ENCODE assay signal across 9 cellular contexts in genomic region chr7:152435384-152436278, GRCh38. TPM values are rescaled to one million over a fixed set of nuclear protein-coding genes. Genes with fewer than 3 reads are reported as not detected.
DNase-seq lines count a peak whose midpoint lies in the region; ATAC-seq, FAIRE-seq and TF ChIP-seq lines count a peak whose summit lies in the region.
"Had no signal": no experiment of that assay in that cellular context is flagged by ENCODE, and none has a peak within 500 bp of the region (broad histone marks: within the 10 kb centered on the region; RNA-seq: fewer than 3 reads in every experiment).

Gene KMT2C (minus strand): TSS chr7:152436003. CDS start chr7:152435786, 217 bp downstream.

- TF ChIP-seq CTCF in CD14-positive monocyte (IDR thresholded peaks at IDR 0.05): no peak
- TF ChIP-seq CTCF in Loucy (conservative IDR thresholded peaks at IDR 0.05; ENCODE audit: low read length): no peak
- no peak for TF ChIP-seq CTCF in colonic mucosa (IDR thresholded peaks at IDR 0.05)
- no peak for TF ChIP-seq CTCF in HepG2 (CRISPR knock-in tag; IDR thresholded peaks at IDR 0.05)

- H3K9me3 ChIP-seq in Loucy (ENCODE audit: insufficient read depth, low read depth, low read length) (no peaks in the 10 kb centered on the region), colonic mucosa (no peaks in the 10 kb centered on the region), HepG2 (ENCODE audit: low read length) (no peaks in the 10 kb centered on the region)

- H3K9me3 Mint-ChIP-seq in CD14-positive monocyte: peaks cover 0 to 2% (median 0%) of the 10 kb centered on the region in 7 donors
- H3K9me3 Mint-ChIP-seq in activated CD4-positive, alpha-beta T cell treated with anti-CD3 and anti-CD28 coated beads for 36 hours (ENCODE audit: low read depth): no peaks in the 10 kb centered on the region

- no TSS peak for BruUV-seq in HepG2 (replicated peaks; lab: Mats Ljungman, UMichigan)

- H3K4me3 Mint-ChIP-seq in CD14-positive monocyte: peak within 1 kb of the TSS; percentile 92 to 94
- peak within 1 kb of the TSS; percentile 87 for H3K4me3 Mint-ChIP-seq in activated CD4-positive, alpha-beta T cell treated with anti-CD3 and anti-CD28 coated beads for 36 hours

- no peaks in the 10 kb centered on the region for H3K27me3 ChIP-seq in Loucy (ENCODE audit: insufficient read depth, low read length, poor library complexity, severe bottlenecking)
- H3K27me3 ChIP-seq in colonic mucosa: no peaks in the 10 kb centered on the region
- H3K27me3 ChIP-seq in HepG2 (ENCODE audit: control insufficient read depth in 1 of 2, insufficient read depth in 2 of 2, low read length in 2 of 2): no peaks in the 10 kb centered on the region

- WGBS in HepG2 (ENCODE audit: low lambda C conversion rate): 3% methylated on average over 7 of the region's 136 CpGs

- peak within 1 kb of the TSS; percentile 87 for H3K9ac ChIP-seq in Loucy (ENCODE audit: low read depth, low read length, poor library complexity, severe bottlenecking)
- peak within 1 kb of the TSS; percentile 81 to 88 for H3K9ac ChIP-seq in colonic mucosa (ENCODE audit: low read depth in 2 of 2, low read length in 2 of 2)
- peak within 1 kb of the TSS; percentile 80 for H3K9ac ChIP-seq in HepG2 (ENCODE audit: insufficient read depth, low read depth, low read length)

- H3K36me3 ChIP-seq in Loucy (ENCODE audit: insufficient read depth, low read length) (no peaks in the 10 kb centered on the region), colonic mucosa (no peaks in the 10 kb centered on the region), HepG2 (replicated peaks in 1 of 2; ENCODE audit: control insufficient read depth in 1 of 2, insufficient read depth in 2 of 2, low read length in 2 of 2) (no peaks in the 10 kb centered on the region)

- no peaks in the 10 kb centered on the region; the same call in 1 of the 2 replicates for H3F3A ChIP-seq in Loucy (ENCODE audit: low read depth)

- intact Hi-C loops in CD14-positive monocyte (cut with micrococcal nuclease): no loop called here
- intact Hi-C loops in activated CD4-positive, alpha-beta T cell treated with anti-CD3 and anti-CD28 coated beads for 36 hours (cut with DNase I, micrococcal nuclease): loop anchor here (1.0 to 10.0 kb wide), 9 partner anchors 28 to 1091 kb away; partner anchors contain the start of genes XRCC2 (in 2 of the 2), GALNT11 (in 1 of the 2), NUB1 (in 1 of the 2) and PRKAG2 (in 1 of the 2)
- intact Hi-C loops in colonic mucosa (cut with DNase I): no loop called here
- intact Hi-C loops in HepG2 (cut with micrococcal nuclease; ENCODE audit: unreplicated experiment): loop anchor here (2.0 to 5.0 kb wide), 2 partner anchors 27 to 98 kb away; no protein-coding TSS in a partner anchor

- peak; percentile 3 for ATAC-seq in GM21390 (IDR thresholded peaks at IDR 0.05; ENCODE audit: unreplicated experiment)
- peak; percentile 18 for ATAC-seq in activated CD4-positive, alpha-beta T cell treated with anti-CD3 and anti-CD28 coated beads for 36 hours
- peak; percentile 27 for ATAC-seq in HepG2
- no peak for ATAC-seq in HG02798 (IDR thresholded peaks at IDR 0.05; ENCODE audit: poor library complexity, unreplicated experiment)

- TF ChIP-seq EP300 in HepG2 (IDR thresholded peaks at IDR 0.05; ENCODE audit: low read depth in 2 of 2, low read length in 2 of 2) (no peak), HepG2 (CRISPR knock-in tag; IDR thresholded peaks at IDR 0.05; ENCODE audit: borderline replicate concordance) (no peak)

- H3K4me3 ChIP-seq in Loucy (ENCODE audit: low read length, poor library complexity, severe bottlenecking) (peak within 1 kb of the TSS; percentile 89), colonic mucosa (peak within 1 kb of the TSS; percentile 79), HepG2 (replicated peaks in 1 of 3; ENCODE audit: insufficient read depth in 1 of 3, low read depth in 2 of 3, low read length in 3 of 3) (peak within 1 kb of the TSS; percentile 74 to 83 (median 76))

- TF ChIP-seq RAD21 in HepG2 (CRISPR knock-in tag; IDR thresholded peaks at IDR 0.05): no peak

- FAIRE-seq in HepG2 (lab: Jason Lieb, UNC): no peak
- FAIRE-seq: TTC549 had no signal

- H3K36me3 Mint-ChIP-seq in CD14-positive monocyte: peaks cover 0 to 7% of the 10 kb centered on the region in 2 donors
- peaks cover 4% of the 10 kb centered on the region for H3K36me3 Mint-ChIP-seq in activated CD4-positive, alpha-beta T cell treated with anti-CD3 and anti-CD28 coated beads for 36 hours (ENCODE audit: low read depth)

- H2AFZ ChIP-seq in Loucy (ENCODE audit: low read length) (peak within 1 kb of the TSS; percentile 77), HepG2 (ENCODE audit: low read length) (peak within 1 kb of the TSS; percentile 42)

- H3K9me2 ChIP-seq in Loucy (replicated peaks; ENCODE audit: low read depth, low read length): no peaks in the 10 kb centered on the region

- DNase-seq in CD14-positive monocyte (ENCODE audit: low spot score) (peak; percentile 53), colonic mucosa (peak; percentile 68), HepG2 (ENCODE audit: low spot score) (no peak)
- DNase-seq in activated CD4-positive, alpha-beta T cell treated with anti-CD3 and anti-CD28 coated beads for 36 hours: peak; percentile 71
- peak; percentile 14 for DNase-seq in stimulated activated CD4-positive, alpha-beta T cell treated with anti-CD3 and anti-CD28 coated beads, Interleukin-2, amount 100 ng/mL, for 4 hours (ENCODE audit: low read depth)

- H3K27me3 Mint-ChIP-seq in CD14-positive monocyte (ENCODE audit: low read depth in 3 of 3): peaks cover 1 to 5% (median 4%) of the 10 kb centered on the region in 3 donors
- no peaks in the 10 kb centered on the region for H3K27me3 Mint-ChIP-seq in activated CD4-positive, alpha-beta T cell treated with anti-CD3 and anti-CD28 coated beads for 36 hours

- H3K4me2 ChIP-seq in Loucy (ENCODE audit: low read depth, low read length, poor library complexity, severe bottlenecking) (peak within 1 kb of the TSS; percentile 81), HepG2 (ENCODE audit: low read depth, low read length) (peak within 1 kb of the TSS; percentile 77)

- H3K27ac Mint-ChIP-seq in CD14-positive monocyte: peak within 1 kb of the TSS; percentile 82 to 94 (median 93)
- peak within 1 kb of the TSS; percentile 90 for H3K27ac Mint-ChIP-seq in activated CD4-positive, alpha-beta T cell treated with anti-CD3 and anti-CD28 coated beads for 36 hours

- H3K79me2 ChIP-seq in Loucy (ENCODE audit: insufficient read depth, low read length) (peaks cover 48% of the 10 kb centered on the region), HepG2 (ENCODE audit: insufficient read depth, low read length) (peaks cover 43% of the 10 kb centered on the region)

- POLR2A ChIA-PET in activated CD4-positive, alpha-beta T cell treated with anti-CD3 and anti-CD28 coated beads for 36 hours (lab: Charles Lee): interaction anchor here (1.6 kb wide), 1 partner anchor 29 kb away, joined by 6 read pairs; no protein-coding TSS in a partner anchor
- POLR2A ChIA-PET in HepG2 (lab: Yijun Ruan, JAX): interaction anchor here (0.9 kb wide), 1 partner anchor 29 kb away, joined by 4 read pairs; no protein-coding TSS in a partner anchor

- peak within 1 kb of the TSS; percentile 97 for H3K27ac ChIP-seq in colonic mucosa
- peak within 1 kb of the TSS; percentile 85 for H3K27ac ChIP-seq in HepG2 (ENCODE audit: extremely low read length, insufficient read depth, low read length)

- in situ Hi-C loops in HepG2 (cut with HindIII; ENCODE audit: extremely low pct_ligation_motif_present, low pct_unique_long_range_greater_than_20kb): no loop called here

- H3K4me1 ChIP-seq in Loucy (ENCODE audit: insufficient read depth, low read length, poor library complexity, severe bottlenecking) (peaks cover 22% of the 10 kb centered on the region), colonic mucosa (no peaks in the 10 kb centered on the region), HepG2 (ENCODE audit: insufficient read depth, low read length) (peaks cover 28% of the 10 kb centered on the region)

- H4K20me1 ChIP-seq in Loucy (ENCODE audit: insufficient read depth, low read length, poor library complexity, severe bottlenecking) (peaks cover 33% of the 10 kb centered on the region), HepG2 (ENCODE audit: insufficient read depth, low read length) (peaks cover 9% of the 10 kb centered on the region; the same call in 1 of the 2 replicates)

- TF ChIP-seq POLR2A in HepG2 (IDR thresholded peaks at IDR 0.05; ENCODE audit: insufficient read depth in 1 of 2, low read depth in 2 of 2, low read length in 2 of 2): peak in 1 of 2 experiments; percentile 63; a peak in 3 of 4 replicates

- H3K4me1 Mint-ChIP-seq in CD14-positive monocyte: peaks cover 29% of the 10 kb centered on the region
- H3K4me1 Mint-ChIP-seq in activated CD4-positive, alpha-beta T cell treated with anti-CD3 and anti-CD28 coated beads for 36 hours: peaks cover 25% of the 10 kb centered on the region

- CTCF ChIA-PET in activated CD4-positive, alpha-beta T cell treated with anti-CD3 and anti-CD28 coated beads for 36 hours (lab: Charles Lee): interaction anchor here (1.5 to 1.7 kb wide), 2 partner anchors 27 to 98 kb away, joined by 4 to 6 read pairs; no protein-coding TSS in a partner anchor
- CTCF ChIA-PET in HepG2 (lab: Yijun Ruan, JAX; ENCODE audit: low intra/inter-chr PET ratio, low total read pairs): no interaction called here

RNA-seq across cellular contexts. Expression of gene KMT2C, which starts in this region (rescaled TPM):
- polyA plus RNA-seq in CD14-positive monocyte (1 to 10 TPM; 4.5 to 7.3 TPM), HepG2 (2011; rRNA removed) (7.1 and 7.5 TPM in 2 replicates)
- 10 to 100 TPM; 35.9 to 42.7 TPM for total RNA-seq in activated CD4-positive, alpha-beta T cell treated with anti-CD3 and anti-CD28 coated beads for 36 hours
- total RNA-seq in colonic mucosa (10 to 100 TPM; 70.9 to 73.3 TPM), HepG2 (2016; rRNA removed; fragmentation: Illumina TruSeq; extraction: Trizol) (14.4 and 22.9 TPM in 2 replicates)
- 27.0 and 27.7 TPM in 2 replicates for total RNA-seq in HepG2 (2016; cell fraction: cytosol; rRNA removed; fragmentation: Illumina TruSeq; extraction: Trizol; ENCODE audit: low read depth)
- 14.4 and 19.1 TPM in 2 replicates for total RNA-seq in HepG2 (2016; cell fraction: insoluble cytoplasmic fraction; rRNA removed; fragmentation: Illumina TruSeq; extraction: Trizol)
- total RNA-seq in HepG2 (2016; cell fraction: membrane; rRNA removed; fragmentation: Illumina TruSeq; extraction: Trizol): 17.0 and 21.9 TPM in 2 replicates
- total RNA-seq in HepG2 (2016; cell fraction: nucleus; rRNA removed; fragmentation: Illumina TruSeq; extraction: Trizol): 48.1 and 51.6 TPM in 2 replicates
- polyA plus RNA-seq in HepG2 (2011; cell fraction: cytosol; rRNA removed): 4.1 and 6.3 TPM in 2 replicates
- polyA plus RNA-seq in HepG2 (2011; cell fraction: nucleus; rRNA removed): 15.2 and 17.5 TPM in 2 replicates
- polyA plus RNA-seq in HepG2 (2012): 11.9 and 12.7 TPM in 2 replicates
- 0.25 and 0.36 TPM in 2 replicates for polyA plus RNA-seq in HepG2 (2016; cell fraction: cytosol; fragmentation: Illumina TruSeq; extraction: Trizol; ENCODE audit: low read depth)
- 5.8 and 7.4 TPM in 2 replicates for polyA plus RNA-seq in HepG2 (2016; cell fraction: insoluble cytoplasmic fraction; fragmentation: Illumina TruSeq; extraction: Trizol; ENCODE audit: low read depth)
- 0.54 and 1.00 TPM in 2 replicates for polyA plus RNA-seq in HepG2 (2016; cell fraction: membrane; fragmentation: Illumina TruSeq; extraction: Trizol; ENCODE audit: low read depth)
- 14.9 and 20.0 TPM in 2 replicates for polyA plus RNA-seq in HepG2 (2016; cell fraction: nucleus; fragmentation: Illumina TruSeq; extraction: Trizol; ENCODE audit: insufficient read depth, low read depth)
- polyA minus RNA-seq in HepG2 (2011; rRNA and poly(A)+ RNA removed; ENCODE audit: low replicate concordance): 22.0 and 25.5 TPM in 2 replicates
- 17.4 and 19.6 TPM in 2 replicates for polyA minus RNA-seq in HepG2 (2011; cell fraction: cytosol; rRNA and poly(A)+ RNA removed)
- polyA minus RNA-seq in HepG2 (2011; cell fraction: nucleus; rRNA and poly(A)+ RNA removed): 87.2 and 102 TPM in 2 replicates

Comparison
In these comparisons a context has a peak if more than half of its experiments do, and no peak if none do; other contexts are left out.
1. intact Hi-C loops: an anchor here in activated CD4-positive, alpha-beta T cell treated with anti-CD3 and anti-CD28 coated beads for 36 hours (1.0 to 10.0 kb wide) and HepG2 (2.0 to 5.0 kb wide); none called in CD14-positive monocyte and colonic mucosa.